Comparison of ENCODE assay signal across 9 cellular contexts in the genomic region with DNA sequence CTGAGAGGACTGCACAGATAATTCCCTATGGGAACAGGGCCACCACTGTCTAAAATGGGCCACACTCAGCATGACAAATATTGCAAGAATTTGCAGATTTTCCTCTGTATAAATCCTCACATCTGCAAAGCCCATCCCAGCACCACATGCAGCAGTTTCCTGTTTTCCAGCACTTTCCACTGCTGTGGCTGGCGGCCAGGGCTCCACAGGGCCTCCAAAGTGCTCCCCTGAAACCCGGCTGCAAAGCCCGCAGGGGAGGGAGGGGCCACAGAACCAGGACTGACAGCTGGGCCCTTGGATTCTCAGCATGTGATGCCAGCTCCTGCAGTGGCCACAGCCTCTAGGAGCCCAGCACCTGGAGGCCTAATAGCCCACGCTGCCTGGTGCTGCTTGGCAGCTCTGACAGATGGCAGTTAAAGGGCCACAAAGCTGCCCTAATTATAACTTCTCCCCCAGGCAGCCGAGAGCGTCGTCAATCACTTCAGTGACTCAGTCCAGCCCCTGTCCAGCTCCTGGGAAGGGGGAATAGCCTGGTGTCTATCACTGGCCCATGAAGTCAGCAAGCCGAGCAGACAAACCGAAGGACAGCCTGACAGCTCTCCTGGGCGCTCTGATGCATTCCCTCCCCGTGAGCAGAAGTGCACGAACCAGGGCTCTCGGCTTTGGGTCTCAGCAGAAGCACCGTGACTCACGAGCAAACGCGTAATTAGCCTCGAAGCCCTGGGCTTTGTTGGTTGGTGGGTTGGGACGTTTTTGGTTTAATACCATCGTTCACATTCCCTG. TPM values are rescaled to one million over a fixed set of nuclear protein-coding genes. Genes with fewer than 3 reads are reported as not detected.
A peak's percentile ranks its signal among the peaks of the same experiment; 100 is the strongest.
DNase-seq lines count a peak whose midpoint lies in the region; ATAC-seq and TF ChIP-seq lines count a peak whose summit lies in the region.
"Had no signal": no experiment of that assay in that cellular context is flagged by ENCODE, and none has a peak within 500 bp of the region (broad histone marks: within the 10 kb centered on the region; RNA-seq: fewer than 3 reads in every experiment).

No MANE protein-coding gene starts in this region.

- no peaks in the 10 kb centered on the region for H3K4me1 Mint-ChIP-seq in natural killer cell treated with Interleukin-12 subunit alpha and Interleukin-12 subunit beta and Interleukin-15 and Interleukin-18, amount 100 ng/mL, for 72 hours (ENCODE audit: low read depth in 2 of 2)

- no peak overlapping the region for H3K27ac Mint-ChIP-seq in natural killer cell treated with Interleukin-12 subunit alpha and Interleukin-12 subunit beta and Interleukin-15 and Interleukin-18, amount 100 ng/mL, for 72 hours
- H3K27ac Mint-ChIP-seq: dendritic cell treated with granulocyte-macrophage colony-stimulating factor and Interleukin-4, amounts not matched to agents 40 ng/mL and 50 ng/mL, for 4 days had no signal

- no peaks in the 10 kb centered on the region for H3K9me3 Mint-ChIP-seq in natural killer cell treated with Interleukin-12 subunit alpha and Interleukin-12 subunit beta and Interleukin-15 and Interleukin-18, amount 100 ng/mL, for 72 hours
- H3K9me3 Mint-ChIP-seq: dendritic cell treated with granulocyte-macrophage colony-stimulating factor and Interleukin-4, amounts not matched to agents 40 ng/mL and 50 ng/mL, for 4 days had no signal

- no peak for ATAC-seq in natural killer cell treated with Interleukin-12 subunit alpha and Interleukin-12 subunit beta and Interleukin-15 and Interleukin-18, amount 100 ng/mL, for 72 hours
- ATAC-seq in GM19395 (IDR thresholded peaks at IDR 0.05; ENCODE audit: unreplicated experiment) = no peak

- peak; percentile 59 for DNase-seq in BE2C
- peak; percentile 94 for DNase-seq in MG63
- DNase-seq in adipocyte (ENCODE audit: low read depth) = peak; percentile 47
- peak; percentile 97 for DNase-seq in islet precursor cell
- DNase-seq in G401 (ENCODE audit: low spot score) = no peak
- no peak for DNase-seq in natural killer cell treated with Interleukin-12 subunit alpha and Interleukin-12 subunit beta and Interleukin-15 and Interleukin-18, amount 100 ng/mL, for 72 hours (ENCODE audit: low spot score)
- no peak for DNase-seq in inferior parietal cortex (ENCODE audit: extremely low spot score)

- no peak overlapping the region for H3K4me3 ChIP-seq in BE2C (ENCODE audit: low read depth, low read length)
- H3K4me3 ChIP-seq in MG63 = no peak overlapping the region
- H3K4me3 ChIP-seq in adipocyte (ENCODE audit: low read length) = no peak overlapping the region

- in situ Hi-C loops in G401 (cut with HindIII; ENCODE audit: low sequenced_read_pairs) = no loop called here

- no peaks in the 10 kb centered on the region for H3K36me3 Mint-ChIP-seq in natural killer cell treated with Interleukin-12 subunit alpha and Interleukin-12 subunit beta and Interleukin-15 and Interleukin-18, amount 100 ng/mL, for 72 hours

- H3K4me1 ChIP-seq in BE2C (peaks cover 6% of the 10 kb centered on the region), adipocyte (ENCODE audit: control insufficient read depth, insufficient read depth, low read length) (peaks cover 33% of the 10 kb centered on the region)

- H3K36me3 ChIP-seq in BE2C = no peaks in the 10 kb centered on the region
- H3K36me3 ChIP-seq in MG63 = no peaks in the 10 kb centered on the region
- H3K36me3 ChIP-seq in adipocyte (ENCODE audit: control insufficient read depth, insufficient read depth, low read length, severe bottlenecking) = no peaks in the 10 kb centered on the region

- H3K9me3 ChIP-seq in BE2C (no peaks in the 10 kb centered on the region), MG63 (no peaks in the 10 kb centered on the region), adipocyte (ENCODE audit: control insufficient read depth, low read length) (no peaks in the 10 kb centered on the region)

- H3K27me3 ChIP-seq in BE2C (no peaks in the 10 kb centered on the region), MG63 (no peaks in the 10 kb centered on the region), adipocyte (replicated peaks; ENCODE audit: control insufficient read depth, insufficient read depth, low read length) (no peaks in the 10 kb centered on the region)

- peak overlapping the region; percentile 28 for H3K9ac ChIP-seq in adipocyte (ENCODE audit: low read length)

- peaks cover 21 to 26% of the 10 kb centered on the region in 2 donors for H3K27me3 Mint-ChIP-seq in natural killer cell treated with Interleukin-12 subunit alpha and Interleukin-12 subunit beta and Interleukin-15 and Interleukin-18, amount 100 ng/mL, for 72 hours

- no peak for TF ChIP-seq CTCF in BE2C (IDR thresholded peaks at IDR 0.05; ENCODE audit: low read depth, low read length)

- H3K4me3 Mint-ChIP-seq in natural killer cell treated with Interleukin-12 subunit alpha and Interleukin-12 subunit beta and Interleukin-15 and Interleukin-18, amount 100 ng/mL, for 72 hours = no peak overlapping the region
- H3K4me3 Mint-ChIP-seq: dendritic cell treated with granulocyte-macrophage colony-stimulating factor and Interleukin-4, amounts not matched to agents 40 ng/mL and 50 ng/mL, for 4 days had no signal

RNA-seq across cellular contexts. Expression of gene LRRC15, which starts 4.7 kb away (rescaled TPM):
- polyA plus RNA-seq in BE2C (2012; ENCODE audit: insufficient read depth, insufficient read length, low read depth) = not detected
- total RNA-seq in MG63 (2014; rRNA removed; shearing (Covaris generic); ENCODE audit: low replicate concordance) = 0.07 and 0.49 TPM in 2 replicates
- total RNA-seq in G401 (2014; rRNA removed; shearing (Covaris generic)) = 0.14 and 0.55 TPM in 2 replicates
- total RNA-seq in natural killer cell treated with Interleukin-12 subunit alpha and Interleukin-12 subunit beta and Interleukin-15 and Interleukin-18, amount 100 ng/mL, for 72 hours = not detected

RNA-seq across cellular contexts. Expression of gene CPN2, which starts 13.7 kb away (rescaled TPM):
- polyA plus RNA-seq in BE2C (2012; ENCODE audit: insufficient read depth, insufficient read length, low read depth) = not detected
- not detected in 2 replicates for total RNA-seq in MG63 (2014; rRNA removed; shearing (Covaris generic); ENCODE audit: low replicate concordance)
- not detected in 2 replicates for total RNA-seq in G401 (2014; rRNA removed; shearing (Covaris generic))
- total RNA-seq in natural killer cell treated with Interleukin-12 subunit alpha and Interleukin-12 subunit beta and Interleukin-15 and Interleukin-18, amount 100 ng/mL, for 72 hours = not detected

RNA-seq across cellular contexts. Expression of gene GP5, which starts 34.2 kb away (rescaled TPM):
- polyA plus RNA-seq in BE2C (2012; ENCODE audit: insufficient read depth, insufficient read length, low read depth) = not detected
- total RNA-seq in MG63 (2014; rRNA removed; shearing (Covaris generic); ENCODE audit: low replicate concordance) = not detected in 2 replicates
- total RNA-seq in G401 (2014; rRNA removed; shearing (Covaris generic)) = not detected in 2 replicates
- total RNA-seq in natural killer cell treated with Interleukin-12 subunit alpha and Interleukin-12 subunit beta and Interleukin-15 and Interleukin-18, amount 100 ng/mL, for 72 hours = under 1 TPM in 1 of 2 donors, not detected in 1; 0.24 TPM

Comparison
In these comparisons a context has a peak if more than half of its experiments do, and no peak if none do; other contexts are left out.
1. DNase-seq: peak in BE2C (single experiment), MG63 (single experiment), adipocyte (single experiment) and islet precursor cell (single experiment); none in G401 (single experiment), natural killer cell treated with Interleukin-12 subunit alpha and Interleukin-12 subunit beta and Interleukin-15 and Interleukin-18, amount 100 ng/mL, for 72 hours (single experiment) and inferior parietal cortex (single experiment).